Comparison of ENCODE assay signal across 18 cellular contexts in genomic region chr3:138950701-138951100, GRCh38. TPM values are rescaled to one million over a fixed set of nuclear protein-coding genes. Genes with fewer than 3 reads are reported as not detected.
DNase-seq lines count a peak whose midpoint lies in the region; ATAC-seq, FAIRE-seq and TF ChIP-seq lines count a peak whose summit lies in the region.
"Had no signal": no experiment of that assay in that cellular context is flagged by ENCODE, and none has a peak within 500 bp of the region (broad histone marks: within the 10 kb centered on the region; RNA-seq: fewer than 3 reads in every experiment).

No MANE protein-coding gene starts in this region.

- no peak for DNase-seq in CD8-positive, alpha-beta T cell
- DNase-seq in H1 (ENCODE audit: low read depth in 1 of 2, low spot score in 2 of 2): peak in 1 of 2 experiments; percentile 43
- no peak for DNase-seq in nephron progenitor cell
- DNase-seq in hypothalamus (lab: John Stamatoyannopoulos, UW): no peak
- no peak for DNase-seq in GM19240 (ENCODE audit: insufficient read length, low spot score)
- no peak for DNase-seq in SHP77 (lab: John Stamatoyannopoulos, UW)
- DNase-seq: NCI-H1048, upper lobe of right lung had no signal

- no peak for TF ChIP-seq POLR2A in H1 (IDR thresholded peaks at IDR 0.05; ENCODE audit: control extremely low read depth in 1 of 2, low read depth in 2 of 2, low read length in 2 of 2)

- peak overlapping the region; percentile 13; the same call in 1 of the 2 replicates for H2BK5ac ChIP-seq in H1 (ENCODE audit: low read depth, low read length)

- no peak for TF ChIP-seq RAD21 in H1 (IDR thresholded peaks at IDR 0.05 in 1 of 2, conservative IDR thresholded peaks at IDR 0.05 in 1 of 2; ENCODE audit: low read depth in 2 of 2, low read length in 2 of 2)

- H3K4ac ChIP-seq in H1 (replicated peaks; ENCODE audit: insufficient read length, low read depth, low read length): no peak overlapping the region

- no peak overlapping the region for H4K8ac ChIP-seq in H1 (ENCODE audit: extremely low read depth, insufficient read depth, low read length)

- H3K18ac ChIP-seq in H1 (ENCODE audit: extremely low read depth, low read length): peak overlapping the region; percentile 67

- FAIRE-seq in H1 (lab: Jason Lieb, UNC): no peak
- FAIRE-seq: colon had no signal

- H4K5ac ChIP-seq in H1 (ENCODE audit: insufficient read length, low read depth, low read length): no peak overlapping the region

- H3K79me1 ChIP-seq in H1 (ENCODE audit: low read depth, low read length): no peaks in the 10 kb centered on the region

- POLR2A ChIA-PET in CD8-positive, alpha-beta T cell (lab: Charles Lee): no interaction called here
- POLR2A ChIA-PET in H1 (lab: Charles Lee; ENCODE audit: partially characterized antibody): interaction anchor here (0.9 to 10.0 kb wide), 6 partner anchors 9 to 368 kb away, joined by 3 to 149 read pairs (median 4); no protein-coding TSS in a partner anchor

- no peaks in the 10 kb centered on the region for H3K9me3 Mint-ChIP-seq in CD8-positive, alpha-beta T cell
- no peaks in the 10 kb centered on the region for H3K9me3 Mint-ChIP-seq in nephron progenitor cell

- TF ChIP-seq EP300 in H1 (IDR thresholded peaks at IDR 0.05; ENCODE audit: borderline replicate concordance in 1 of 2, low read depth in 2 of 2, low read length in 2 of 2): no peak

- H3K4me1 Mint-ChIP-seq in CD8-positive, alpha-beta T cell (ENCODE audit: low read depth): peaks cover 24% of the 10 kb centered on the region
- peaks cover 19% of the 10 kb centered on the region for H3K4me1 Mint-ChIP-seq in nephron progenitor cell

- peaks cover 25% of the 10 kb centered on the region for H3K27me3 ChIP-seq in CD8-positive, alpha-beta T cell (ENCODE audit: insufficient read depth, low read length)
- H3K27me3 ChIP-seq in HUES6 (ENCODE audit: control insufficient read depth, insufficient read depth, low read length): peaks cover 99% of the 10 kb centered on the region
- H3K27me3 ChIP-seq in H1 (replicated peaks in 1 of 4; ENCODE audit: control insufficient read depth in 3 of 4, extremely low read depth in 1 of 4, insufficient read depth in 3 of 4, low read length in 3 of 4): peaks cover 44 to 69% (median 63%) of the 10 kb centered on the region in 4 experiments

- H3K4me3 Mint-ChIP-seq in CD8-positive, alpha-beta T cell: peak overlapping the region; percentile 64
- H3K4me3 Mint-ChIP-seq in nephron progenitor cell: peak overlapping the region; percentile 67

- H4K91ac ChIP-seq in H1 (replicated peaks; ENCODE audit: insufficient read length, low read length): no peak overlapping the region

- H3K27ac Mint-ChIP-seq in CD8-positive, alpha-beta T cell: no peak overlapping the region
- no peak overlapping the region for H3K27ac Mint-ChIP-seq in nephron progenitor cell

- peak overlapping the region; percentile 81 to 84 for H3K4me2 ChIP-seq in H1 (ENCODE audit: insufficient read depth in 1 of 2, low read depth in 2 of 2, low read length in 2 of 2)

- no peak overlapping the region for H3K56ac ChIP-seq in H1 (replicated peaks; ENCODE audit: insufficient read length, low read depth, low read length)

- H3K36me3 Mint-ChIP-seq in CD8-positive, alpha-beta T cell: no peaks in the 10 kb centered on the region
- H3K36me3 Mint-ChIP-seq in nephron progenitor cell (ENCODE audit: low read depth): no peaks in the 10 kb centered on the region

- H3K27ac ChIP-seq in CD8-positive, alpha-beta T cell (ENCODE audit: low read depth, low read length): no peak overlapping the region
- H3K27ac ChIP-seq in HUES6 (ENCODE audit: low read depth, low read length) (no peak overlapping the region), H1 (ENCODE audit: low read depth, low read length) (no peak overlapping the region)
- H3K27ac ChIP-seq: adrenal gland; BLaER1 treated with 17β-estradiol and CSF1 and Interleukin-3, amounts not matched to agents 10 nM and 100 nM; prostate gland; upper lobe of right lung had no signal

- H2BK12ac ChIP-seq in H1 (ENCODE audit: low read depth, low read length): peak overlapping the region; percentile 88; the same call in 1 of the 2 replicates

- H3K9me3 ChIP-seq in CD8-positive, alpha-beta T cell (ENCODE audit: low read length): no peaks in the 10 kb centered on the region
- H3K9me3 ChIP-seq in HUES6 (ENCODE audit: control insufficient read depth, insufficient read depth, low read depth, low read length): no peaks in the 10 kb centered on the region
- H3K9me3 ChIP-seq in H1 (ENCODE audit: insufficient read depth in 2 of 2, low read depth in 1 of 2, low read length in 1 of 2): no peaks in the 10 kb centered on the region
- H3K9me3 ChIP-seq: adrenal gland; BLaER1 treated with 17β-estradiol and CSF1 and Interleukin-3, amounts not matched to agents 10 nM and 100 nM; prostate gland; upper lobe of right lung had no signal

- no peak overlapping the region; the same call in 1 of the 2 replicates for H2AFZ ChIP-seq in H1 (ENCODE audit: low read length)

- H2BK20ac ChIP-seq in H1 (ENCODE audit: low read length): no peak overlapping the region; the same call in 1 of the 2 replicates

- no peak overlapping the region for H2AK5ac ChIP-seq in H1 (ENCODE audit: low read depth, low read length)

- CTCF ChIA-PET in CD8-positive, alpha-beta T cell (lab: Charles Lee): interaction anchor here (1.5 to 5.4 kb wide), 4 partner anchors 15 to 35 kb away, joined by 3 to 25 read pairs (median 8); no protein-coding TSS in a partner anchor
- CTCF ChIA-PET in H1 (lab: Charles Lee; ENCODE audit: partially characterized antibody): interaction anchor here (0.8 to 8.8 kb wide), 11 partner anchors 9 to 533 kb away, joined by 3 to 78 read pairs (median 10); no protein-coding TSS in a partner anchor

- H3K23ac ChIP-seq in H1 (ENCODE audit: insufficient read length): no peak overlapping the region

- no peak for ATAC-seq in CD8-positive, alpha-beta T cell
- ATAC-seq in GM19023 (IDR thresholded peaks at IDR 0.05; ENCODE audit: unreplicated experiment): no peak

- H3K79me2 ChIP-seq in H1 (ENCODE audit: control insufficient read depth in 1 of 2, insufficient read depth in 2 of 2, low read length in 2 of 2): no peaks in the 10 kb centered on the region

- H4K20me1 ChIP-seq in H1 (replicated peaks in 1 of 2; ENCODE audit: control insufficient read depth in 1 of 2, insufficient read depth in 2 of 2, low read length in 2 of 2): peaks cover 4 to 8% of the 10 kb centered on the region in 2 experiments

- peaks cover 21% of the 10 kb centered on the region for H3K23me2 ChIP-seq in H1 (ENCODE audit: low read depth, low read length)

- intact Hi-C loops in CD8-positive, alpha-beta T cell (cut with DNase I, micrococcal nuclease): no loop called here

- no peak for TF ChIP-seq CTCF in CD8-positive, alpha-beta T cell (IDR thresholded peaks at IDR 0.05)
- no peak for TF ChIP-seq CTCF in H1 (IDR thresholded peaks at IDR 0.05; ENCODE audit: control extremely low read depth in 1 of 3, insufficient read depth in 1 of 3, low read depth in 1 of 3, low read length in 3 of 3)
- TF ChIP-seq CTCF in nephron progenitor cell (IDR thresholded peaks at IDR 0.05): no peak

- H3K36me3 ChIP-seq in CD8-positive, alpha-beta T cell (ENCODE audit: insufficient read depth, low read length): no peaks in the 10 kb centered on the region
- H3K36me3 ChIP-seq in HUES6 (ENCODE audit: control insufficient read depth, insufficient read depth, low read length): no peaks in the 10 kb centered on the region
- peaks cover 0 to 4% (median 0%) of the 10 kb centered on the region in 4 experiments; a peak in 1 of 8 replicates for H3K36me3 ChIP-seq in H1 (ENCODE audit: control insufficient read depth in 2 of 4, insufficient read depth in 4 of 4, low read length in 3 of 4)
- H3K36me3 ChIP-seq: adrenal gland; BLaER1 treated with 17β-estradiol and CSF1 and Interleukin-3, amounts not matched to agents 10 nM and 100 nM; prostate gland; upper lobe of right lung had no signal

- H3K4me3 ChIP-seq in CD8-positive, alpha-beta T cell (ENCODE audit: low read depth, low read length): no peak overlapping the region
- H3K4me3 ChIP-seq in HUES6 (ENCODE audit: low read depth, low read length): peak overlapping the region; percentile 57
- H3K4me3 ChIP-seq in H1 (ENCODE audit: extremely low read depth in 1 of 4, insufficient read depth in 2 of 4, low read depth in 3 of 4, low read length in 4 of 4): peak overlapping the region in 2 of 4 experiments; percentile 32 to 67; a peak in 3 of 8 replicates

- WGBS in H1 (ENCODE audit: extremely low coverage in 1 of 2, insufficient coverage in 1 of 2, insufficient read length in 1 of 2, insufficient replicate concordance in 2 of 2, low coverage in 1 of 2, low lambda C conversion rate in 2 of 2, missing lambda C conversion rate in 1 of 2), 2 experiments: 68% methylated on average over 8 of the region's 8 CpGs; no CpG with 5 or more reads in 1 of the 2 experiments

- H2BK15ac ChIP-seq in H1 (ENCODE audit: low read length): peak overlapping the region; percentile 46; the same call in 1 of the 2 replicates

- peaks cover 59% of the 10 kb centered on the region for H3K27me3 Mint-ChIP-seq in CD8-positive, alpha-beta T cell (ENCODE audit: low read depth)
- peaks cover 100% of the 10 kb centered on the region for H3K27me3 Mint-ChIP-seq in nephron progenitor cell (ENCODE audit: low read depth, poor library complexity)

- H3K4me1 ChIP-seq in CD8-positive, alpha-beta T cell (ENCODE audit: insufficient read depth, low read length): peaks cover 24% of the 10 kb centered on the region
- peaks cover 28% of the 10 kb centered on the region for H3K4me1 ChIP-seq in HUES6 (ENCODE audit: control insufficient read depth, insufficient read depth, low read length)
- peaks cover 7 to 28% (median 12%) of the 10 kb centered on the region in 4 experiments for H3K4me1 ChIP-seq in H1 (replicated peaks in 1 of 4; ENCODE audit: control insufficient read depth in 3 of 4, insufficient read depth in 4 of 4, low read length in 3 of 4)

- H3K14ac ChIP-seq in H1 (ENCODE audit: insufficient read length): no peak overlapping the region

- no peak overlapping the region for H2BK120ac ChIP-seq in H1 (replicated peaks; ENCODE audit: low read depth, low read length)

- H3K9ac ChIP-seq in HUES6 (ENCODE audit: low read length) (no peak overlapping the region), H1 (replicated peaks in 1 of 4; ENCODE audit: extremely low read depth in 1 of 4, low read depth in 3 of 4, low read length in 3 of 4) (no peak overlapping the region)

RNA-seq across cellular contexts. Expression of gene FOXL2NB, which starts 3.7 kb away (rescaled TPM):
- not detected for total RNA-seq in CD8-positive, alpha-beta T cell
- 7.3 and 7.9 TPM in 2 replicates for total RNA-seq in H1 (2021; fragmentation: NEBNext Ultra II Directional; extraction: Animal tissue kit (Norgen Biotek cat#: 25700))
- polyA plus RNA-seq in H1 (2011; rRNA removed): 5.4 and 12.8 TPM in 2 replicates
- polyA plus RNA-seq in H1 (2011; cell fraction: cytosol; rRNA removed): 12.2 TPM
- polyA plus RNA-seq in H1 (2011; cell fraction: nucleus; rRNA removed): 15.9 TPM
- 2.0 to 4.3 TPM (median 3.0 TPM) in 4 replicates for polyA plus RNA-seq in H1 (2012, experiment 1 of 2)
- 0.79 TPM for polyA plus RNA-seq in H1 (2012, experiment 2 of 2)
- polyA plus RNA-seq in H1 (2013, experiment 1 of 2): 9.1 TPM
- polyA plus RNA-seq in H1 (2013, experiment 2 of 2): 8.4 TPM
- 4.3 and 4.9 TPM in 2 replicates for polyA minus RNA-seq in H1 (2011; rRNA and poly(A)+ RNA removed)
- 3.1 TPM for polyA minus RNA-seq in H1 (2011; cell fraction: cytosol; rRNA and poly(A)+ RNA removed)
- 10.0 TPM for polyA minus RNA-seq in H1 (2011; cell fraction: nucleus; rRNA and poly(A)+ RNA removed)
- total RNA-seq: HT1080, lung microvascular endothelial cell, Right ventricle myocardium inferior, upper lobe of right lung had no signal

RNA-seq across cellular contexts. Expression of gene FOXL2, which starts 3.8 kb away (rescaled TPM):
- under 1 TPM in 1 of 2 experiments, not detected in 1; 0.11 TPM for total RNA-seq in CD8-positive, alpha-beta T cell
- total RNA-seq in H1 (2021; fragmentation: NEBNext Ultra II Directional; extraction: Animal tissue kit (Norgen Biotek cat#: 25700)): 2.2 and 2.4 TPM in 2 replicates
- polyA plus RNA-seq in H1 (2011; rRNA removed): 0.59 and 1.6 TPM in 2 replicates
- 0.88 TPM for polyA plus RNA-seq in H1 (2011; cell fraction: cytosol; rRNA removed)
- 1.5 TPM for polyA plus RNA-seq in H1 (2011; cell fraction: nucleus; rRNA removed)
- polyA plus RNA-seq in H1 (2012, experiment 1 of 2): 0.57 to 0.83 TPM (median 0.62 TPM) in 4 replicates
- polyA plus RNA-seq in H1 (2012, experiment 2 of 2): 1.2 TPM
- 1.6 TPM for polyA plus RNA-seq in H1 (2013, experiment 1 of 2)
- polyA plus RNA-seq in H1 (2013, experiment 2 of 2): 2.1 TPM
- polyA minus RNA-seq in H1 (2011; rRNA and poly(A)+ RNA removed): 0.10 and 0.41 TPM in 2 replicates
- polyA minus RNA-seq in H1 (2011; cell fraction: cytosol; rRNA and poly(A)+ RNA removed): 0.51 TPM
- polyA minus RNA-seq in H1 (2011; cell fraction: nucleus; rRNA and poly(A)+ RNA removed): 2.3 TPM
- total RNA-seq: HT1080, lung microvascular endothelial cell, Right ventricle myocardium inferior, upper lobe of right lung had no signal

RNA-seq across cellular contexts. Expression of gene PRR23A, which starts 55.4 kb away (rescaled TPM):
- not detected for total RNA-seq in CD8-positive, alpha-beta T cell
- total RNA-seq in H1 (2021; fragmentation: NEBNext Ultra II Directional; extraction: Animal tissue kit (Norgen Biotek cat#: 25700)): not detected in 2 replicates
- polyA plus RNA-seq in H1 (2011; rRNA removed): not detected in 2 replicates
- polyA plus RNA-seq in H1 (2011; cell fraction: cytosol; rRNA removed): not detected
- polyA plus RNA-seq in H1 (2011; cell fraction: nucleus; rRNA removed): not detected
- polyA plus RNA-seq in H1 (2012, experiment 1 of 2): not detected in 4 replicates
- polyA plus RNA-seq in H1 (2012, experiment 2 of 2): not detected
- polyA plus RNA-seq in H1 (2013, experiment 1 of 2): not detected
- not detected for polyA plus RNA-seq in H1 (2013, experiment 2 of 2)
- not detected in 2 replicates for polyA minus RNA-seq in H1 (2011; rRNA and poly(A)+ RNA removed)
- polyA minus RNA-seq in H1 (2011; cell fraction: cytosol; rRNA and poly(A)+ RNA removed): not detected
- not detected for polyA minus RNA-seq in H1 (2011; cell fraction: nucleus; rRNA and poly(A)+ RNA removed)
- total RNA-seq: adrenal gland, Daoy, HT1080, lung microvascular endothelial cell, Right ventricle myocardium inferior, upper lobe of right lung had no signal
- polyA plus RNA-seq: adrenal gland had no signal
